In genomic region chr1:28971980-28972771, GRCh38 we compare ENCODE assay signal across 11 cellular contexts. TPM values are rescaled to one million over a fixed set of nuclear protein-coding genes. Genes with fewer than 3 reads are reported as not detected.
A peak's percentile ranks its signal among the peaks of the same experiment; 100 is the strongest.
DNase-seq lines count a peak whose midpoint lies in the region; ATAC-seq, FAIRE-seq and TF ChIP-seq lines count a peak whose summit lies in the region.
"Had no signal": no experiment of that assay in that cellular context is flagged by ENCODE, and none has a peak within 500 bp of the region (broad histone marks: within the 10 kb centered on the region; RNA-seq: fewer than 3 reads in every experiment).

No MANE protein-coding gene starts in this region.

- TF ChIP-seq RAD21 in A549 (conservative IDR thresholded peaks at IDR 0.05 in 1 of 2, IDR thresholded peaks at IDR 0.05 in 1 of 2): no peak

- 44% methylated on average over 7 of the region's 9 CpGs for WGBS in A549 (ENCODE audit: missing lambda C conversion rate)

- TF ChIP-seq CTCF in A549 (IDR thresholded peaks at IDR 0.05) (no peak), HFF-Myc (IDR thresholded peaks at IDR 0.05; ENCODE audit: low read depth, low read length, missing control alignments) (no peak)

- peak overlapping the region; percentile 37 to 86; a peak in 5 of 6 replicates for H3K27ac ChIP-seq in A549
- H3K27ac ChIP-seq: upper lobe of left lung had no signal

- no peak overlapping the region for H3K4me3 Mint-ChIP-seq in activated naive CD4-positive, alpha-beta T cell treated with anti-CD3 and anti-CD28 coated beads, Interleukin-2, amount 10 ng/mL, durations not matched to agents 7 days and 5 days
- H3K4me3 Mint-ChIP-seq: neural crest cell had no signal

- H3K9me3 Mint-ChIP-seq in activated naive CD4-positive, alpha-beta T cell treated with anti-CD3 and anti-CD28 coated beads, Interleukin-2, amount 10 ng/mL, durations not matched to agents 7 days and 5 days: no peaks in the 10 kb centered on the region
- H3K9me3 Mint-ChIP-seq: neural crest cell had no signal

- TF ChIP-seq POLR2A in A549 (IDR thresholded peaks at IDR 0.05; ENCODE audit: low read length): no peak

- peaks cover 35% of the 10 kb centered on the region for H3K4me1 ChIP-seq in A549
- H3K4me1 ChIP-seq: upper lobe of left lung had no signal

- H3K9me3 ChIP-seq in A549: no peaks in the 10 kb centered on the region
- H3K9me3 ChIP-seq: upper lobe of left lung had no signal

- no peak for FAIRE-seq in A549 (lab: Jason Lieb, UNC)

- H3K36me3 Mint-ChIP-seq in activated naive CD4-positive, alpha-beta T cell treated with anti-CD3 and anti-CD28 coated beads, Interleukin-2, amount 10 ng/mL, durations not matched to agents 7 days and 5 days: peaks cover 19% of the 10 kb centered on the region

- H3K27me3 Mint-ChIP-seq in activated naive CD4-positive, alpha-beta T cell treated with anti-CD3 and anti-CD28 coated beads, Interleukin-2, amount 10 ng/mL, durations not matched to agents 7 days and 5 days: no peaks in the 10 kb centered on the region

- H3K4me2 ChIP-seq in A549: peak overlapping the region; percentile 53

- peak in 1 of 2 experiments; percentile 68 for DNase-seq in A549 (ENCODE audit: low read depth in 1 of 2, low spot score in 1 of 2)
- peak; percentile 55 for DNase-seq in HFF-Myc (ENCODE audit: extremely low read depth, low read depth)
- DNase-seq in activated naive CD4-positive, alpha-beta T cell treated with anti-CD3 and anti-CD28 coated beads, Interleukin-2, amount 10 ng/mL, durations not matched to agents 7 days and 5 days: no peak
- peak; percentile 67 for DNase-seq in islet precursor cell
- no peak for DNase-seq in C1 segment of cervical spinal cord (lab: John Stamatoyannopoulos, UW)
- DNase-seq: upper lobe of left lung had no signal

- CTCF ChIA-PET in A549 (lab: Yijun Ruan, JAX): interaction anchor here (1.0 kb wide), 1 partner anchor 62 kb away, joined by 4 read pairs; no protein-coding TSS in a partner anchor
- CTCF ChIA-PET in activated naive CD4-positive, alpha-beta T cell treated with anti-CD3 and anti-CD28 coated beads, Interleukin-2, amount 10 ng/mL, durations not matched to agents 7 days and 5 days (lab: Charles Lee): interaction anchor here (0.6 to 0.7 kb wide), 2 partner anchors 8 to 19 kb away, joined by 3 to 4 read pairs; no protein-coding TSS in a partner anchor

- H3K4me3 ChIP-seq in A549 (no peak overlapping the region), HFF-Myc (replicated peaks; ENCODE audit: low read depth, low read length) (no peak overlapping the region)
- H3K4me3 ChIP-seq: coronary artery, upper lobe of left lung had no signal

- TF ChIP-seq EP300 in A549 (IDR thresholded peaks at IDR 0.05): no peak

- POLR2A ChIA-PET in A549 (lab: Yijun Ruan, JAX): no interaction called here

- peak overlapping the region; percentile 75 for H3K27ac Mint-ChIP-seq in activated naive CD4-positive, alpha-beta T cell treated with anti-CD3 and anti-CD28 coated beads, Interleukin-2, amount 10 ng/mL, durations not matched to agents 7 days and 5 days

- ATAC-seq in A549 (peak; percentile 95 to 96), HG03565 (IDR thresholded peaks at IDR 0.05; ENCODE audit: unreplicated experiment) (no peak), HG02798 (IDR thresholded peaks at IDR 0.05; ENCODE audit: poor library complexity, unreplicated experiment) (no peak), GM21515 (IDR thresholded peaks at IDR 0.05; ENCODE audit: unreplicated experiment) (no peak)

- H3K4me1 Mint-ChIP-seq in activated naive CD4-positive, alpha-beta T cell treated with anti-CD3 and anti-CD28 coated beads, Interleukin-2, amount 10 ng/mL, durations not matched to agents 7 days and 5 days: peaks cover 29% of the 10 kb centered on the region

TF ChIP-seq in A549, 52 proteins besides CTCF, POLR2A, EP300 and RAD21:
- TF ChIP-seq JUNB (IDR thresholded peaks at IDR 0.05): peak; percentile 85
- TF ChIP-seq MAFK (IDR thresholded peaks at IDR 0.05; ENCODE audit: partially characterized antibody): peak; percentile 69
- TF ChIP-seq RFX5 (IDR thresholded peaks at IDR 0.05): no peak
- peak; percentile 12; the same call in 1 of the 2 replicates for TF ChIP-seq GATA3 (IDR thresholded peaks at IDR 0.05; ENCODE audit: borderline replicate concordance)
- no peak for TF ChIP-seq CHD4 (IDR thresholded peaks at IDR 0.05; ENCODE audit: borderline replicate concordance)
- peak; percentile 70 for TF ChIP-seq FOSL2 (IDR thresholded peaks at IDR 0.05)
- peak; percentile 80 for TF ChIP-seq FOSL2 (CRISPR knock-in tag; IDR thresholded peaks at IDR 0.05)

RNA-seq across cellular contexts. Expression of gene EPB41, which starts 57.8 kb away (rescaled TPM):
- polyA plus RNA-seq in A549 (2011; rRNA removed) (12.8 and 15.6 TPM in 2 replicates), A549 (2017; fragmentation: RNase III; extraction: RNeasy Plus Mini Kit Qiagen cat#74134 plus additional on column Dnase treatment) (4.4 to 4.9 TPM (median 4.8 TPM) in 3 replicates)
- 2.7 and 3.1 TPM in 2 replicates for polyA plus RNA-seq in A549 (2012; cell fraction: cytosol; rRNA removed)
- polyA plus RNA-seq in A549 (2012; cell fraction: nucleus; rRNA removed): 3.2 and 8.2 TPM in 2 replicates
- polyA minus RNA-seq in A549 (2011; rRNA and poly(A)+ RNA removed): 11.8 and 18.6 TPM in 2 replicates

Comparison
In these comparisons a context has a peak if more than half of its experiments do, and no peak if none do; other contexts are left out.
1. ATAC-seq: peak in A549 (2 of 2); none in HG03565 (single experiment), HG02798 (single experiment) and GM21515 (single experiment).
2. DNase-seq: peak in HFF-Myc (single experiment) and islet precursor cell (single experiment); none in activated naive CD4-positive, alpha-beta T cell treated with anti-CD3 and anti-CD28 coated beads, Interleukin-2, amount 10 ng/mL, durations not matched to agents 7 days and 5 days (single experiment) and C1 segment of cervical spinal cord (0 of 14).